1 cellular context compared by ENCODE assay signal in the genomic region with DNA sequence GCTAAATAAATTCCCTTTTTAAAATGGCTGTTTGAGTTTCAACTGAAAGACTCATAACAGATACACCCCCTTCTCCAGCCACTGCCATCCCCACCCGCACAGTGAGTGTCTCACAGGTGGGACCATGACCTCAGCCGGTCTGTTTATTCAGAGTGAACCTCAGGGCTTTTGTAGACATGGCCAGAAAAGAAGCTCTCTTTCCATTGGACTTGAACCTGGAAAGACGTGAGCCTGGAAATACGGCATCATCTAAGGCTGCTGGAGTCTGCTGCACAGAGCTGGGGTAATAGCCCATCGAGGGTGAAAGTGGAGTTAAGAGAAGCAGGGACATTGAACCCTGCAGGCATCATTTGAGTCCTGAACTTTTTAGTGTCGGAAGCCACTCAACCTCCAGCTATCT.
TF ChIP-seq lines count a peak whose summit lies in the region.

No MANE protein-coding gene starts in this region.

TF ChIP-seq in HepG2, 621 proteins besides CTCF, POLR2A, EP300 and RAD21 (continued from another document):
- TF ChIP-seq, protein P1, sequence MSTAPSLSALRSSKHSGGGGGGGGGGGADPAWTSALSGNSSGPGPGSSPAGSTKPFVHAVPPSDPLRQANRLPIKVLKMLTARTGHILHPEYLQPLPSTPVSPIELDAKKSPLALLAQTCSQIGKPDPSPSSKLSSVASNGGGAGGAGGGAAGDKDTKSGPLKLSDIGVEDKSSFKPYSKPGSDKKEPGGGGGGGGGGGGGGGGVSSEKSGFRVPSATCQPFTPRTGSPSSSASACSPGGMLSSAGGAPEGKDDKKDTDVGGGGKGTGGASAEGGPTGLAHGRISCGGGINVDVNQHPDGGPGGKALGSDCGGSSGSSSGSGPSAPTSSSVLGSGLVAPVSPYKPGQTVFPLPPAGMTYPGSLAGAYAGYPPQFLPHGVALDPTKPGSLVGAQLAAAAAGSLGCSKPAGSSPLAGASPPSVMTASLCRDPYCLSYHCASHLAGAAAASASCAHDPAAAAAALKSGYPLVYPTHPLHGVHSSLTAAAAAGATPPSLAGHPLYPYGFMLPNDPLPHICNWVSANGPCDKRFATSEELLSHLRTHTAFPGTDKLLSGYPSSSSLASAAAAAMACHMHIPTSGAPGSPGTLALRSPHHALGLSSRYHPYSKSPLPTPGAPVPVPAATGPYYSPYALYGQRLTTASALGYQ (CRISPR knock-in tag; IDR thresholded peaks at IDR 0.05) = peak; percentile 74; the same call in 1 of the 2 replicates
- TF ChIP-seq, protein P2, sequence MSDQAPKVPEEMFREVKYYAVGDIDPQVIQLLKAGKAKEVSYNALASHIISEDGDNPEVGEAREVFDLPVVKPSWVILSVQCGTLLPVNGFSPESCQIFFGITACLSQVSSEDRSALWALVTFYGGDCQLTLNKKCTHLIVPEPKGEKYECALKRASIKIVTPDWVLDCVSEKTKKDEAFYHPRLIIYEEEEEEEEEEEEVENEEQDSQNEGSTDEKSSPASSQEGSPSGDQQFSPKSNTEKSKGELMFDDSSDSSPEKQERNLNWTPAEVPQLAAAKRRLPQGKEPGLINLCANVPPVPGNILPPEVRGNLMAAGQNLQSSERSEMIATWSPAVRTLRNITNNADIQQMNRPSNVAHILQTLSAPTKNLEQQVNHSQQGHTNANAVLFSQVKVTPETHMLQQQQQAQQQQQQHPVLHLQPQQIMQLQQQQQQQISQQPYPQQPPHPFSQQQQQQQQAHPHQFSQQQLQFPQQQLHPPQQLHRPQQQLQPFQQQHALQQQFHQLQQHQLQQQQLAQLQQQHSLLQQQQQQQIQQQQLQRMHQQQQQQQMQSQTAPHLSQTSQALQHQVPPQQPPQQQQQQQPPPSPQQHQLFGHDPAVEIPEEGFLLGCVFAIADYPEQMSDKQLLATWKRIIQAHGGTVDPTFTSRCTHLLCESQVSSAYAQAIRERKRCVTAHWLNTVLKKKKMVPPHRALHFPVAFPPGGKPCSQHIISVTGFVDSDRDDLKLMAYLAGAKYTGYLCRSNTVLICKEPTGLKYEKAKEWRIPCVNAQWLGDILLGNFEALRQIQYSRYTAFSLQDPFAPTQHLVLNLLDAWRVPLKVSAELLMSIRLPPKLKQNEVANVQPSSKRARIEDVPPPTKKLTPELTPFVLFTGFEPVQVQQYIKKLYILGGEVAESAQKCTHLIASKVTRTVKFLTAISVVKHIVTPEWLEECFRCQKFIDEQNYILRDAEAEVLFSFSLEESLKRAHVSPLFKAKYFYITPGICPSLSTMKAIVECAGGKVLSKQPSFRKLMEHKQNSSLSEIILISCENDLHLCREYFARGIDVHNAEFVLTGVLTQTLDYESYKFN (CRISPR knock-in tag; conservative IDR thresholded peaks at IDR 0.05) = peak; percentile 74
- TF ChIP-seq KAT8 (CRISPR knock-in tag; IDR thresholded peaks at IDR 0.05) (peak; percentile 58; the same call in 1 of the 2 replicates), TEAD3 (CRISPR knock-in tag; optimal IDR thresholded peaks at IDR 0.05; ENCODE audit: borderline replicate concordance) (peak; percentile 35), PPARG (CRISPR knock-in tag; conservative IDR thresholded peaks at IDR 0.05) (no peak; the same call in 1 of the 2 replicates), SALL1 (CRISPR knock-in tag; IDR thresholded peaks at IDR 0.05) (peak; percentile 86), TBX2 (CRISPR knock-in tag; IDR thresholded peaks at IDR 0.05; ENCODE audit: borderline replicate concordance) (peak; percentile 82), NONO (IDR thresholded peaks at IDR 0.05) (no peak), NONO (CRISPR knock-in tag; conservative IDR thresholded peaks at IDR 0.05) (0 out of 2 replicates have a peak, but pooled peaks have one; percentile 33), RARA (CRISPR knock-in tag; IDR thresholded peaks at IDR 0.05) (peak; percentile 98), ZNF792 (CRISPR knock-in tag; IDR thresholded peaks at IDR 0.05) (0 out of 2 replicates have a peak, but pooled peaks have one; percentile 41), KMT2A (CRISPR knock-in tag; IDR thresholded peaks at IDR 0.05) (0 out of 2 replicates have a peak, but pooled peaks have one; percentile 32), ZNF543 (CRISPR knock-in tag; IDR thresholded peaks at IDR 0.05) (no peak), SMAD9 (CRISPR knock-in tag; IDR thresholded peaks at IDR 0.05) (no peak), SIX1 (CRISPR knock-in tag; IDR thresholded peaks at IDR 0.05; ENCODE audit: borderline replicate concordance) (peak; percentile 76), GFI1 (CRISPR knock-in tag; IDR thresholded peaks at IDR 0.05; ENCODE audit: borderline replicate concordance) (peak; percentile 54; the same call in 1 of the 2 replicates)
- TF ChIP-seq, protein P3, sequence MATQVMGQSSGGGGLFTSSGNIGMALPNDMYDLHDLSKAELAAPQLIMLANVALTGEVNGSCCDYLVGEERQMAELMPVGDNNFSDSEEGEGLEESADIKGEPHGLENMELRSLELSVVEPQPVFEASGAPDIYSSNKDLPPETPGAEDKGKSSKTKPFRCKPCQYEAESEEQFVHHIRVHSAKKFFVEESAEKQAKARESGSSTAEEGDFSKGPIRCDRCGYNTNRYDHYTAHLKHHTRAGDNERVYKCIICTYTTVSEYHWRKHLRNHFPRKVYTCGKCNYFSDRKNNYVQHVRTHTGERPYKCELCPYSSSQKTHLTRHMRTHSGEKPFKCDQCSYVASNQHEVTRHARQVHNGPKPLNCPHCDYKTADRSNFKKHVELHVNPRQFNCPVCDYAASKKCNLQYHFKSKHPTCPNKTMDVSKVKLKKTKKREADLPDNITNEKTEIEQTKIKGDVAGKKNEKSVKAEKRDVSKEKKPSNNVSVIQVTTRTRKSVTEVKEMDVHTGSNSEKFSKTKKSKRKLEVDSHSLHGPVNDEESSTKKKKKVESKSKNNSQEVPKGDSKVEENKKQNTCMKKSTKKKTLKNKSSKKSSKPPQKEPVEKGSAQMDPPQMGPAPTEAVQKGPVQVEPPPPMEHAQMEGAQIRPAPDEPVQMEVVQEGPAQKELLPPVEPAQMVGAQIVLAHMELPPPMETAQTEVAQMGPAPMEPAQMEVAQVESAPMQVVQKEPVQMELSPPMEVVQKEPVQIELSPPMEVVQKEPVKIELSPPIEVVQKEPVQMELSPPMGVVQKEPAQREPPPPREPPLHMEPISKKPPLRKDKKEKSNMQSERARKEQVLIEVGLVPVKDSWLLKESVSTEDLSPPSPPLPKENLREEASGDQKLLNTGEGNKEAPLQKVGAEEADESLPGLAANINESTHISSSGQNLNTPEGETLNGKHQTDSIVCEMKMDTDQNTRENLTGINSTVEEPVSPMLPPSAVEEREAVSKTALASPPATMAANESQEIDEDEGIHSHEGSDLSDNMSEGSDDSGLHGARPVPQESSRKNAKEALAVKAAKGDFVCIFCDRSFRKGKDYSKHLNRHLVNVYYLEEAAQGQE (IDR thresholded peaks at IDR 0.05; ENCODE audit: borderline replicate concordance in 1 of 2, low read depth in 1 of 2, low read length in 2 of 2) = peak in 1 of 2 experiments; percentile 67; a peak in 1 of 4 replicates
- TF ChIP-seq, protein P4, sequence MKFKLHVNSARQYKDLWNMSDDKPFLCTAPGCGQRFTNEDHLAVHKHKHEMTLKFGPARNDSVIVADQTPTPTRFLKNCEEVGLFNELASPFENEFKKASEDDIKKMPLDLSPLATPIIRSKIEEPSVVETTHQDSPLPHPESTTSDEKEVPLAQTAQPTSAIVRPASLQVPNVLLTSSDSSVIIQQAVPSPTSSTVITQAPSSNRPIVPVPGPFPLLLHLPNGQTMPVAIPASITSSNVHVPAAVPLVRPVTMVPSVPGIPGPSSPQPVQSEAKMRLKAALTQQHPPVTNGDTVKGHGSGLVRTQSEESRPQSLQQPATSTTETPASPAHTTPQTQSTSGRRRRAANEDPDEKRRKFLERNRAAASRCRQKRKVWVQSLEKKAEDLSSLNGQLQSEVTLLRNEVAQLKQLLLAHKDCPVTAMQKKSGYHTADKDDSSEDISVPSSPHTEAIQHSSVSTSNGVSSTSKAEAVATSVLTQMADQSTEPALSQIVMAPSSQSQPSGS (CRISPR knock-in tag; IDR thresholded peaks at IDR 0.05) = peak; percentile 85; the same call in 1 of the 2 replicates
- TF ChIP-seq, protein P5, sequence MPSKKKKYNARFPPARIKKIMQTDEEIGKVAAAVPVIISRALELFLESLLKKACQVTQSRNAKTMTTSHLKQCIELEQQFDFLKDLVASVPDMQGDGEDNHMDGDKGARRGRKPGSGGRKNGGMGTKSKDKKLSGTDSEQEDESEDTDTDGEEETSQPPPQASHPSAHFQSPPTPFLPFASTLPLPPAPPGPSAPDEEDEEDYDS (CRISPR knock-in tag; IDR thresholded peaks at IDR 0.05) = 0 out of 2 replicates have a peak, but pooled peaks have one; percentile 24
- TF ChIP-seq, protein P6, sequence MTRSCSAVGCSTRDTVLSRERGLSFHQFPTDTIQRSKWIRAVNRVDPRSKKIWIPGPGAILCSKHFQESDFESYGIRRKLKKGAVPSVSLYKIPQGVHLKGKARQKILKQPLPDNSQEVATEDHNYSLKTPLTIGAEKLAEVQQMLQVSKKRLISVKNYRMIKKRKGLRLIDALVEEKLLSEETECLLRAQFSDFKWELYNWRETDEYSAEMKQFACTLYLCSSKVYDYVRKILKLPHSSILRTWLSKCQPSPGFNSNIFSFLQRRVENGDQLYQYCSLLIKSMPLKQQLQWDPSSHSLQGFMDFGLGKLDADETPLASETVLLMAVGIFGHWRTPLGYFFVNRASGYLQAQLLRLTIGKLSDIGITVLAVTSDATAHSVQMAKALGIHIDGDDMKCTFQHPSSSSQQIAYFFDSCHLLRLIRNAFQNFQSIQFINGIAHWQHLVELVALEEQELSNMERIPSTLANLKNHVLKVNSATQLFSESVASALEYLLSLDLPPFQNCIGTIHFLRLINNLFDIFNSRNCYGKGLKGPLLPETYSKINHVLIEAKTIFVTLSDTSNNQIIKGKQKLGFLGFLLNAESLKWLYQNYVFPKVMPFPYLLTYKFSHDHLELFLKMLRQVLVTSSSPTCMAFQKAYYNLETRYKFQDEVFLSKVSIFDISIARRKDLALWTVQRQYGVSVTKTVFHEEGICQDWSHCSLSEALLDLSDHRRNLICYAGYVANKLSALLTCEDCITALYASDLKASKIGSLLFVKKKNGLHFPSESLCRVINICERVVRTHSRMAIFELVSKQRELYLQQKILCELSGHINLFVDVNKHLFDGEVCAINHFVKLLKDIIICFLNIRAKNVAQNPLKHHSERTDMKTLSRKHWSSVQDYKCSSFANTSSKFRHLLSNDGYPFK (CRISPR knock-in tag; IDR thresholded peaks at IDR 0.05; ENCODE audit: borderline replicate concordance) = no peak
